Comparison of ENCODE assay signal across 8 cellular contexts in genomic region chr14:105537580-105538474, GRCh38. TPM values are rescaled to one million over a fixed set of nuclear protein-coding genes. Genes with fewer than 3 reads are reported as not detected.
A peak's percentile ranks its signal among the peaks of the same experiment; 100 is the strongest.
DNase-seq lines count a peak whose midpoint lies in the region; ATAC-seq and TF ChIP-seq lines count a peak whose summit lies in the region.

No MANE protein-coding gene starts in this region.

- H3K4me3 ChIP-seq in esophagus squamous epithelium = no peak overlapping the region

- peaks cover 0 to 57% (median 0%) of the 10 kb centered on the region in 4 donors for H3K27me3 ChIP-seq in esophagus squamous epithelium

- WGBS in esophagus squamous epithelium, 2 donors = 27 to 43% methylated on average over 9 to 14 of the region's 30 CpGs

- peak; percentile 85 to 97 (median 91) for TF ChIP-seq CTCF in esophagus squamous epithelium (IDR thresholded peaks at IDR 0.05)
- peak in 2 of 3 donors; percentile 81 to 83 for TF ChIP-seq CTCF in omental fat pad (IDR thresholded peaks at IDR 0.05)

- no peak for TF ChIP-seq POLR2A in esophagus squamous epithelium (IDR thresholded peaks at IDR 0.05)

- H3K27ac ChIP-seq in esophagus squamous epithelium = no peak overlapping the region

- H3K4me1 ChIP-seq in esophagus squamous epithelium = peaks cover 0 to 6% (median 0%) of the 10 kb centered on the region in 3 donors

- ATAC-seq in omental fat pad (ENCODE audit: low FRiP score) = peak; percentile 25
- ATAC-seq in GM18870 (IDR thresholded peaks at IDR 0.05; ENCODE audit: unreplicated experiment) = no peak

- H3K36me3 ChIP-seq in esophagus squamous epithelium = no peaks in the 10 kb centered on the region

- intact Hi-C loops in esophagus squamous epithelium (cut with DNase I) = no loop called here

- H3K9me3 ChIP-seq in esophagus squamous epithelium = no peaks in the 10 kb centered on the region

- DNase-seq in NCI-H1105 treated with DMSO at 0.1 percent for 48 hours (lab: John Stamatoyannopoulos, UW) = peak; percentile 15
- DNase-seq in NCI-H1105 (lab: John Stamatoyannopoulos, UW) = no peak
- DNase-seq in NCI-H69 (lab: John Stamatoyannopoulos, UW) = peak; percentile 65
- DNase-seq in activated T-cell treated with anti-CD3 and anti-CD28 coated beads for 48 hours (ENCODE audit: low read depth) = peak; percentile 63
- no peak for DNase-seq in esophagus squamous epithelium (lab: John Stamatoyannopoulos, UW)
- DNase-seq in omental fat pad (ENCODE audit: low spot score) = peak; percentile 55
- peak; percentile 54 for DNase-seq in ureter (ENCODE audit: low spot score)

RNA-seq across cellular contexts. Expression of gene TMEM121, which starts 11.4 kb away (rescaled TPM):
- total RNA-seq in esophagus squamous epithelium = 1 to 10 TPM in 3 of 4 donors, under 1 TPM in 1; 0.61 to 2.1 (median 1.6) TPM
- 1 to 10 TPM; 3.5 to 5.6 (median 4.1) TPM for total RNA-seq in omental fat pad
- total RNA-seq in ureter = 1.1 TPM

RNA-seq across cellular contexts. Expression of gene TEDC1, which starts 46.8 kb away (rescaled TPM):
- 10 to 100 TPM in 1 of 4 donors, 1 to 10 TPM in 3; 7.1 to 12.8 (median 7.6) TPM for total RNA-seq in esophagus squamous epithelium
- 10 to 100 TPM in 2 of 4 donors, 1 to 10 TPM in 2; 2.8 to 18.9 (median 7.4) TPM for total RNA-seq in omental fat pad
- 9.7 TPM for total RNA-seq in ureter

RNA-seq across cellular contexts. Expression of gene CRIP1, which starts 51.1 kb away (rescaled TPM):
- total RNA-seq in esophagus squamous epithelium = 10 to 100 TPM in 3 of 4 donors, 1 to 10 TPM in 1; 8.2 to 35.6 (median 24.7) TPM
- total RNA-seq in omental fat pad = 10 to 100 TPM; 18.5 to 88.6 (median 43.9) TPM
- total RNA-seq in ureter = 127 TPM

Comparison
In these comparisons a context has a peak if more than half of its experiments do, and no peak if none do; other contexts are left out.
1. DNase-seq: peak in NCI-H1105 treated with DMSO at 0.1 percent for 48 hours (single experiment), NCI-H69 (single experiment), activated T-cell treated with anti-CD3 and anti-CD28 coated beads for 48 hours (single experiment), omental fat pad (single experiment) and ureter (single experiment); none in NCI-H1105 (single experiment) and esophagus squamous epithelium (single experiment).